In the genomic region with DNA sequence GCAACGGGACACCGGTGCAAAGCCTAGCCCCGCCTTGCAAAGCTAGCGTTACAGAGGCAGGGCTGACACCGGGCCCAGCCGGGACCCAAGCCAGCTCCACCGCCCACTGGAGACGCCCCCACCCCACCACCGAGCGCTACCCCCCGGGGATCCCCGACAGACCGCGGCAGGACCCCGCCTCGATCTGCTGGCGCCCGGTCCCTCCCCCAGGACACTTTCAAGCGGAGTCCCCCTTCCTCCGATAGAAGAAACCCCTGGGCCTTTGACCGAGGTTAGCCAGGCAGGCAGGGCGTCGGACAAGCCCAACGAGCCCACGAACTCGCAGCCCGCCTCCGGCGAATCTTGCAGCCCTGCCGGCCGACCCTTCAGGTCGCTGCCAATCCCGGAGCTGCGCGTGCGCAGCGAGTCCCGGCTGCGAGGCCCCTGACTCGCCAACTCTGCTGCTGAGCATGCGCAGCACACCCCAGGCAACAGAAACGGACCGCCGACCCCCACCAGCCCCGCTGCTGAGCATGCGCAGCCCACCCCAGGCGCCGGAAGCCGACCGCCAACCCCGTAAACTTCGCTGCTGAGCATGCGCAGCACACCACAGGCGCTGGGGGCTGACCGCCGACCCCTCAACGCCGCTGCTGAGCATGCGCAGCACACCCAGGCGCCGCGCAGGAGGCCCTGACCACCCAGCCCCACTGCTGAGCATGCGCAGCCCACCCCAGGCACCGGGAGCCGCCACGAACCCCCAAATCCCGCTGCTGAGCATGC, we compare ENCODE assay signal across 1 cellular context.
TF ChIP-seq lines count a peak whose summit lies in the region.

No MANE protein-coding gene starts in this region.

TF ChIP-seq in K562, 482 proteins besides CTCF, POLR2A, EP300 and RAD21 (continued from another document and continues in another):
- TF ChIP-seq ZKSCAN1 (IDR thresholded peaks at IDR 0.05; ENCODE audit: low read depth, low read length), result peak; percentile 60; the same call in 1 of the 2 replicates
- no peak for TF ChIP-seq ARID3A (IDR thresholded peaks at IDR 0.05; ENCODE audit: borderline replicate concordance, low read depth, low read length)
- no peak for TF ChIP-seq KLF6 (CRISPR knock-in tag; IDR thresholded peaks at IDR 0.05; ENCODE audit: borderline replicate concordance)
- no peak for TF ChIP-seq ZBTB43 (CRISPR knock-in tag; IDR thresholded peaks at IDR 0.05)
- TF ChIP-seq FOXA3 (CRISPR knock-in tag; conservative IDR thresholded peaks at IDR 0.05 in 1 of 2, IDR thresholded peaks at IDR 0.05 in 1 of 2), result peak in 1 of 2 experiments; percentile 48; a peak in 1 of 4 replicates
- TF ChIP-seq SMC3 (conservative IDR thresholded peaks at IDR 0.05; ENCODE audit: insufficient read depth, low read depth, low read length), result no peak
- TF ChIP-seq ZNF316 (IDR thresholded peaks at IDR 0.05), result 0 out of 2 replicates have a peak, but pooled peaks have one; percentile 41
- TF ChIP-seq ZC3H8 (IDR thresholded peaks at IDR 0.05), result no peak
- TF ChIP-seq ZNF311 (CRISPR knock-in tag; IDR thresholded peaks at IDR 0.05), result no peak
- TF ChIP-seq MTF1 (CRISPR knock-in tag; IDR thresholded peaks at IDR 0.05; ENCODE audit: borderline replicate concordance), result no peak
- TF ChIP-seq ZBED1 (IDR thresholded peaks at IDR 0.05), result no peak
- no peak for TF ChIP-seq MEF2D (tag; conservative IDR thresholded peaks at IDR 0.05; ENCODE audit: low read depth)
- TF ChIP-seq PURB (CRISPR knock-in tag; IDR thresholded peaks at IDR 0.05; ENCODE audit: low read depth), result no peak
- TF ChIP-seq LCOR (CRISPR knock-in tag; IDR thresholded peaks at IDR 0.05), result no peak
- TF ChIP-seq SMARCE1 (IDR thresholded peaks at IDR 0.05), result 0 out of 2 replicates have a peak, but pooled peaks have one; percentile 26
- TF ChIP-seq ARNT (IDR thresholded peaks at IDR 0.05), result no peak
- peak; percentile 58 for TF ChIP-seq POLR2G (IDR thresholded peaks at IDR 0.05; ENCODE audit: low read depth, low read length)
- TF ChIP-seq, protein P1, sequence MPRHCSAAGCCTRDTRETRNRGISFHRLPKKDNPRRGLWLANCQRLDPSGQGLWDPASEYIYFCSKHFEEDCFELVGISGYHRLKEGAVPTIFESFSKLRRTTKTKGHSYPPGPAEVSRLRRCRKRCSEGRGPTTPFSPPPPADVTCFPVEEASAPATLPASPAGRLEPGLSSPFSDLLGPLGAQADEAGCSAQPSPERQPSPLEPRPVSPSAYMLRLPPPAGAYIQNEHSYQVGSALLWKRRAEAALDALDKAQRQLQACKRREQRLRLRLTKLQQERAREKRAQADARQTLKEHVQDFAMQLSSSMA (CRISPR knock-in tag; IDR thresholded peaks at IDR 0.05), result no peak
- 0 out of 2 replicates have a peak, but pooled peaks have one; percentile 29 for TF ChIP-seq HIVEP1 (CRISPR knock-in tag; IDR thresholded peaks at IDR 0.05)
- no peak; the same call in 1 of the 2 replicates for TF ChIP-seq GABPB1 (CRISPR knock-in tag; IDR thresholded peaks at IDR 0.05)
- no peak for TF ChIP-seq NR2C2 (CRISPR knock-in tag; IDR thresholded peaks at IDR 0.05)
- peak; percentile 82 for TF ChIP-seq NR2C2 (tag; IDR thresholded peaks at IDR 0.05)
- no peak for TF ChIP-seq POU5F1 (IDR thresholded peaks at IDR 0.05; ENCODE audit: borderline replicate concordance, low read depth, low read length, partially characterized antibody)
- no peak for TF ChIP-seq RBM39 (optimal IDR thresholded peaks at IDR 0.05; ENCODE audit: low read depth, low read length)
- no peak for TF ChIP-seq IFI16 (CRISPR knock-in tag; IDR thresholded peaks at IDR 0.05)
- no peak for TF ChIP-seq DMBX1 (CRISPR knock-in tag; IDR thresholded peaks at IDR 0.05; ENCODE audit: borderline replicate concordance)
- TF ChIP-seq ZNF609 (CRISPR knock-in tag; IDR thresholded peaks at IDR 0.05; ENCODE audit: borderline replicate concordance), result no peak
- peak; percentile 16 for TF ChIP-seq RBM22 (IDR thresholded peaks at IDR 0.05; ENCODE audit: low read depth, low read length, poor library complexity, severe bottlenecking)
- no peak for TF ChIP-seq ZNF518B (CRISPR knock-in tag; IDR thresholded peaks at IDR 0.05)
- peak; percentile 39 for TF ChIP-seq SMAD1 (IDR thresholded peaks at IDR 0.05; ENCODE audit: low read depth, low read length, partially characterized antibody)
- peak; percentile 98 for TF ChIP-seq ZBTB7A (IDR thresholded peaks at IDR 0.05; ENCODE audit: borderline replicate concordance, control insufficient read depth, low read depth, low read length)
- TF ChIP-seq, protein P2, sequence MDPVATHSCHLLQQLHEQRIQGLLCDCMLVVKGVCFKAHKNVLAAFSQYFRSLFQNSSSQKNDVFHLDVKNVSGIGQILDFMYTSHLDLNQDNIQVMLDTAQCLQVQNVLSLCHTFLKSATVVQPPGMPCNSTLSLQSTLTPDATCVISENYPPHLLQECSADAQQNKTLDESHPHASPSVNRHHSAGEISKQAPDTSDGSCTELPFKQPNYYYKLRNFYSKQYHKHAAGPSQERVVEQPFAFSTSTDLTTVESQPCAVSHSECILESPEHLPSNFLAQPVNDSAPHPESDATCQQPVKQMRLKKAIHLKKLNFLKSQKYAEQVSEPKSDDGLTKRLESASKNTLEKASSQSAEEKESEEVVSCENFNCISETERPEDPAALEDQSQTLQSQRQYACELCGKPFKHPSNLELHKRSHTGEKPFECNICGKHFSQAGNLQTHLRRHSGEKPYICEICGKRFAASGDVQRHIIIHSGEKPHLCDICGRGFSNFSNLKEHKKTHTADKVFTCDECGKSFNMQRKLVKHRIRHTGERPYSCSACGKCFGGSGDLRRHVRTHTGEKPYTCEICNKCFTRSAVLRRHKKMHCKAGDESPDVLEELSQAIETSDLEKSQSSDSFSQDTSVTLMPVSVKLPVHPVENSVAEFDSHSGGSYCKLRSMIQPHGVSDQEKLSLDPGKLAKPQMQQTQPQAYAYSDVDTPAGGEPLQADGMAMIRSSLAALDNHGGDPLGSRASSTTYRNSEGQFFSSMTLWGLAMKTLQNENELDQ (CRISPR knock-in tag; IDR thresholded peaks at IDR 0.05; ENCODE audit: borderline replicate concordance), result no peak
- peak; percentile 76 for TF ChIP-seq PKNOX1 (IDR thresholded peaks at IDR 0.05)
- TF ChIP-seq, protein P3, sequence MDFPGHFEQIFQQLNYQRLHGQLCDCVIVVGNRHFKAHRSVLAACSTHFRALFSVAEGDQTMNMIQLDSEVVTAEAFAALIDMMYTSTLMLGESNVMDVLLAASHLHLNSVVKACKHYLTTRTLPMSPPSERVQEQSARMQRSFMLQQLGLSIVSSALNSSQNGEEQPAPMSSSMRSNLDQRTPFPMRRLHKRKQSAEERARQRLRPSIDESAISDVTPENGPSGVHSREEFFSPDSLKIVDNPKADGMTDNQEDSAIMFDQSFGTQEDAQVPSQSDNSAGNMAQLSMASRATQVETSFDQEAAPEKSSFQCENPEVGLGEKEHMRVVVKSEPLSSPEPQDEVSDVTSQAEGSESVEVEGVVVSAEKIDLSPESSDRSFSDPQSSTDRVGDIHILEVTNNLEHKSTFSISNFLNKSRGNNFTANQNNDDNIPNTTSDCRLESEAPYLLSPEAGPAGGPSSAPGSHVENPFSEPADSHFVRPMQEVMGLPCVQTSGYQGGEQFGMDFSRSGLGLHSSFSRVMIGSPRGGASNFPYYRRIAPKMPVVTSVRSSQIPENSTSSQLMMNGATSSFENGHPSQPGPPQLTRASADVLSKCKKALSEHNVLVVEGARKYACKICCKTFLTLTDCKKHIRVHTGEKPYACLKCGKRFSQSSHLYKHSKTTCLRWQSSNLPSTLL (IDR thresholded peaks at IDR 0.05), result no peak
- no peak for TF ChIP-seq ELF2 (CRISPR knock-in tag; IDR thresholded peaks at IDR 0.05)
- no peak for TF ChIP-seq ZKSCAN3 (CRISPR knock-in tag; IDR thresholded peaks at IDR 0.05)
- TF ChIP-seq TCFL5 (CRISPR knock-in tag; conservative IDR thresholded peaks at IDR 0.05), result no peak
- no peak for TF ChIP-seq ELF1 (tag; IDR thresholded peaks at IDR 0.05)
- peak; percentile 14; the same call in 1 of the 2 replicates for TF ChIP-seq PML (IDR thresholded peaks at IDR 0.05; ENCODE audit: low read length)
- TF ChIP-seq NR3C1 (CRISPR knock-in tag; IDR thresholded peaks at IDR 0.05), result no peak
- TF ChIP-seq JUND (IDR thresholded peaks at IDR 0.05; ENCODE audit: borderline replicate concordance, low read depth, low read length), result no peak
- TF ChIP-seq JUND (tag; IDR thresholded peaks at IDR 0.05; ENCODE audit: borderline replicate concordance, low read depth, low read length), result no peak
